In genomic region chr1:246629976-246630375, GRCh38 we compare ENCODE assay signal across 14 cellular contexts.
DNase-seq lines count a peak whose midpoint lies in the region; ATAC-seq lines count a peak whose summit lies in the region.
"Had no signal": no experiment of that assay in that cellular context is flagged by ENCODE, and none has a peak within 500 bp of the region (broad histone marks: within the 10 kb centered on the region; RNA-seq: fewer than 3 reads in every experiment).

No MANE protein-coding gene starts in this region.

- no peaks in the 10 kb centered on the region for H3K9me3 Mint-ChIP-seq in natural killer cell treated with Interleukin-12 subunit alpha and Interleukin-12 subunit beta and Interleukin-15 and Interleukin-18, amount 100 ng/mL, for 72 hours
- H3K9me3 Mint-ChIP-seq: activated CD4-positive, alpha-beta memory T cell treated with anti-CD3 and anti-CD28 coated beads, Interleukin-2, amount 10 ng/mL, durations not matched to agents 7 days and 5 days; T-cell had no signal

- no peaks in the 10 kb centered on the region for H3K27me3 ChIP-seq in adipocyte (replicated peaks; ENCODE audit: control insufficient read depth, insufficient read depth, low read length)
- H3K27me3 ChIP-seq: hepatocyte had no signal

- no peaks in the 10 kb centered on the region for H3K9me3 ChIP-seq in adipocyte (ENCODE audit: control insufficient read depth, low read length)

- peaks cover 11% of the 10 kb centered on the region for H3K36me3 Mint-ChIP-seq in natural killer cell treated with Interleukin-12 subunit alpha and Interleukin-12 subunit beta and Interleukin-15 and Interleukin-18, amount 100 ng/mL, for 72 hours

- H3K27ac Mint-ChIP-seq in natural killer cell treated with Interleukin-12 subunit alpha and Interleukin-12 subunit beta and Interleukin-15 and Interleukin-18, amount 100 ng/mL, for 72 hours, result no peak overlapping the region
- H3K27ac Mint-ChIP-seq: activated CD4-positive, alpha-beta memory T cell treated with anti-CD3 and anti-CD28 coated beads, Interleukin-2, amount 10 ng/mL, durations not matched to agents 7 days and 5 days; mesothelial cell of epicardium; T-cell had no signal

- peaks cover 47% of the 10 kb centered on the region for H3K4me1 ChIP-seq in adipocyte (ENCODE audit: control insufficient read depth, insufficient read depth, low read length)

- peak overlapping the region; percentile 34 for H3K9ac ChIP-seq in adipocyte (ENCODE audit: low read length)

- ATAC-seq in GM18861 (IDR thresholded peaks at IDR 0.05; ENCODE audit: unreplicated experiment) (peak; percentile 46), GM21529 (IDR thresholded peaks at IDR 0.05; ENCODE audit: unreplicated experiment) (peak; percentile 31), HG02970 (IDR thresholded peaks at IDR 0.05; ENCODE audit: low FRiP score, unreplicated experiment) (peak; percentile 58)
- ATAC-seq in natural killer cell treated with Interleukin-12 subunit alpha and Interleukin-12 subunit beta and Interleukin-15 and Interleukin-18, amount 100 ng/mL, for 72 hours, result no peak
- ATAC-seq: T-cell had no signal

- H3K4me3 Mint-ChIP-seq in natural killer cell treated with Interleukin-12 subunit alpha and Interleukin-12 subunit beta and Interleukin-15 and Interleukin-18, amount 100 ng/mL, for 72 hours, result no peak overlapping the region
- H3K4me3 Mint-ChIP-seq: activated CD4-positive, alpha-beta memory T cell treated with anti-CD3 and anti-CD28 coated beads, Interleukin-2, amount 10 ng/mL, durations not matched to agents 7 days and 5 days; mesothelial cell of epicardium; T-cell had no signal

- H3K36me3 ChIP-seq in adipocyte (ENCODE audit: control insufficient read depth, insufficient read depth, low read length, severe bottlenecking), result peaks cover 21% of the 10 kb centered on the region

- DNase-seq in adipocyte (ENCODE audit: low read depth) (no peak), HT-29 (ENCODE audit: low spot score) (no peak), superior temporal gyrus (ENCODE audit: extremely low spot score) (no peak), NCI-H1694 (lab: John Stamatoyannopoulos, UW) (no peak)
- DNase-seq in natural killer cell treated with Interleukin-12 subunit alpha and Interleukin-12 subunit beta and Interleukin-15 and Interleukin-18, amount 100 ng/mL, for 72 hours (ENCODE audit: low spot score), result no peak
- DNase-seq: activated CD4-positive, alpha-beta memory T cell treated with anti-CD3 and anti-CD28 coated beads, Interleukin-2, amount 10 ng/mL, durations not matched to agents 7 days and 5 days; Kasumi-1; retina; T-cell had no signal

- H3K4me1 Mint-ChIP-seq in natural killer cell treated with Interleukin-12 subunit alpha and Interleukin-12 subunit beta and Interleukin-15 and Interleukin-18, amount 100 ng/mL, for 72 hours (ENCODE audit: low read depth in 2 of 2), result peaks cover 0 to 3% of the 10 kb centered on the region in 2 donors

- no peaks in the 10 kb centered on the region for H3K27me3 Mint-ChIP-seq in natural killer cell treated with Interleukin-12 subunit alpha and Interleukin-12 subunit beta and Interleukin-15 and Interleukin-18, amount 100 ng/mL, for 72 hours
- H3K27me3 Mint-ChIP-seq: activated CD4-positive, alpha-beta memory T cell treated with anti-CD3 and anti-CD28 coated beads, Interleukin-2, amount 10 ng/mL, durations not matched to agents 7 days and 5 days; T-cell had no signal

- H3K4me3 ChIP-seq in adipocyte (ENCODE audit: low read length), result no peak overlapping the region
- H3K4me3 ChIP-seq: hepatocyte had no signal

Comparison
In these comparisons a context has a peak if more than half of its experiments do, and no peak if none do; other contexts are left out.
1. ATAC-seq: peak in GM18861 (single experiment), GM21529 (single experiment) and HG02970 (single experiment); none in natural killer cell treated with Interleukin-12 subunit alpha and Interleukin-12 subunit beta and Interleukin-15 and Interleukin-18, amount 100 ng/mL, for 72 hours (0 of 2).